17 cellular contexts compared by ENCODE assay signal in the genomic region with DNA sequence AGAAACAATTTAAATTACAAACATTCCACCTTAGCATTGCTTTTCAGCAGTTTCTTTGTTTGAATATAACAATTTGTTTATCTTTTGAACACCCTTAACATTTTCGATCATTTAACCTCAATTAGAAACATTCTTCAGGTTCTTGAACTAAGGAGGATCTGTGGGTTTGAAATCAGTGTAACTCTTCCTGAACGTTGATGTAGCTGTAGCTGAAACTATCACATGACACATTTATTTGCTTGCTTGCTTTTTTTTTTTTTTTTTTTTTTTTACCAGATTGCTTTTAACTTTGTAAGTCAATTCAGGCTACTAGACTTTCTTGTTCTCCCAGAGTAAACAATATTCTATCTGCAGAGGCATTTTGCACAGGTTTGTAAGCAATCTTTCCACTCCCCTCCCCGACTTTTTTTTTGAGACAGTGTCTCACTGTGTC. TPM values are rescaled to one million over a fixed set of nuclear protein-coding genes. Genes with fewer than 3 reads are reported as not detected.
DNase-seq lines count a peak whose midpoint lies in the region; ATAC-seq and TF ChIP-seq lines count a peak whose summit lies in the region.
"Had no signal": no experiment of that assay in that cellular context is flagged by ENCODE, and none has a peak within 500 bp of the region (broad histone marks: within the 10 kb centered on the region; RNA-seq: fewer than 3 reads in every experiment).

No MANE protein-coding gene starts in this region.

- intact Hi-C loops in activated CD4-positive, alpha-beta T cell treated with anti-CD3 and anti-CD28 coated beads, Interleukin-2, amount 10 ng/mL, durations not matched to agents 24 days and 14 days (cut with micrococcal nuclease) = loop anchor here (10.0 kb wide), 1 partner anchor 1109 kb away; no protein-coding TSS in a partner anchor

- peak in 2 of 3 donors; percentile 10 to 28 for DNase-seq in CD4-positive, CD25-positive, alpha-beta regulatory T cell
- DNase-seq in M059J (ENCODE audit: low read depth) (peak; percentile 4), chondrocyte (ENCODE audit: low spot score) (no peak), mesothelial cell of epicardium (ENCODE audit: low spot score in 2 of 2, unreplicated experiment in 2 of 2) (no peak), tibial nerve (ENCODE audit: low spot score in 2 of 2) (no peak), COLO668 (lab: John Stamatoyannopoulos, UW; ENCODE audit: unreplicated experiment) (no peak)
- no peak for DNase-seq in activated CD4-positive, alpha-beta T cell treated with anti-CD3 and anti-CD28 coated beads, Interleukin-2, amount 10 ng/mL, durations not matched to agents 24 days and 14 days
- DNase-seq: activated CD8-positive, alpha-beta memory T cell treated with anti-CD3 and anti-CD28 coated beads for 24 hours; amygdala; head of caudate nucleus; MG63; NCI-H187 treated with DMSO at 0.1 percent for 48 hours; NCI-H510A; right lobe of liver had no signal

- TF ChIP-seq POLR2A in tibial nerve (IDR thresholded peaks at IDR 0.05) = no peak

- no peak overlapping the region for H3K27ac ChIP-seq in CD4-positive, CD25-positive, alpha-beta regulatory T cell (ENCODE audit: insufficient read depth, low read length, poor library complexity, severe bottlenecking)
- no peak overlapping the region for H3K27ac ChIP-seq in tibial nerve
- H3K27ac ChIP-seq: right lobe of liver had no signal

- H3K27me3 Mint-ChIP-seq in CD4-positive, CD25-positive, alpha-beta regulatory T cell = no peaks in the 10 kb centered on the region
- H3K27me3 Mint-ChIP-seq in chondrocyte (ENCODE audit: low read depth) = no peaks in the 10 kb centered on the region
- H3K27me3 Mint-ChIP-seq in mesothelial cell of epicardium (ENCODE audit: low read depth) = no peaks in the 10 kb centered on the region
- H3K27me3 Mint-ChIP-seq in activated CD4-positive, alpha-beta T cell treated with anti-CD3 and anti-CD28 coated beads, Interleukin-2, amount 10 ng/mL, durations not matched to agents 24 days and 14 days = no peaks in the 10 kb centered on the region

- H3K4me1 ChIP-seq in CD4-positive, CD25-positive, alpha-beta regulatory T cell (ENCODE audit: control insufficient read depth, insufficient read depth, low read length, poor library complexity, severe bottlenecking) = peaks cover 10% of the 10 kb centered on the region
- peaks cover 0 to 16% (median 0%) of the 10 kb centered on the region in 4 donors for H3K4me1 ChIP-seq in tibial nerve

- TF ChIP-seq CTCF in chondrocyte (IDR thresholded peaks at IDR 0.05) = no peak
- no peak for TF ChIP-seq CTCF in mesothelial cell of epicardium (IDR thresholded peaks at IDR 0.05; ENCODE audit: unreplicated experiment)
- no peak for TF ChIP-seq CTCF in tibial nerve (IDR thresholded peaks at IDR 0.05)

- H3K27me3 ChIP-seq in CD4-positive, CD25-positive, alpha-beta regulatory T cell (ENCODE audit: control insufficient read depth, insufficient read depth, low read length) = no peaks in the 10 kb centered on the region
- no peaks in the 10 kb centered on the region for H3K27me3 ChIP-seq in tibial nerve
- H3K27me3 ChIP-seq: MG63, right lobe of liver, SJSA1 had no signal

- no peaks in the 10 kb centered on the region for H3K9me3 ChIP-seq in CD4-positive, CD25-positive, alpha-beta regulatory T cell (ENCODE audit: control insufficient read depth in 2 of 2, low read length in 2 of 2)
- no peaks in the 10 kb centered on the region for H3K9me3 ChIP-seq in tibial nerve
- H3K9me3 ChIP-seq: MG63, right lobe of liver, SJSA1 had no signal

- H3K36me3 ChIP-seq in CD4-positive, CD25-positive, alpha-beta regulatory T cell (ENCODE audit: control insufficient read depth, insufficient read depth, low read length) = no peaks in the 10 kb centered on the region
- no peaks in the 10 kb centered on the region for H3K36me3 ChIP-seq in tibial nerve
- H3K36me3 ChIP-seq: MG63, right lobe of liver had no signal

- ATAC-seq in CD4-positive, CD25-positive, alpha-beta regulatory T cell (ENCODE audit: low read depth in 2 of 2) = no peak
- ATAC-seq in HG03342 (IDR thresholded peaks at IDR 0.05; ENCODE audit: unreplicated experiment) = no peak

- H3K36me3 Mint-ChIP-seq in CD4-positive, CD25-positive, alpha-beta regulatory T cell = peaks cover 11% of the 10 kb centered on the region
- peaks cover 3% of the 10 kb centered on the region for H3K36me3 Mint-ChIP-seq in chondrocyte (ENCODE audit: low read depth)
- peaks cover 5% of the 10 kb centered on the region for H3K36me3 Mint-ChIP-seq in mesothelial cell of epicardium
- H3K36me3 Mint-ChIP-seq in activated CD4-positive, alpha-beta T cell treated with anti-CD3 and anti-CD28 coated beads, Interleukin-2, amount 10 ng/mL, durations not matched to agents 24 days and 14 days (ENCODE audit: low read depth) = peaks cover 11% of the 10 kb centered on the region

- TF ChIP-seq EP300 in tibial nerve (IDR thresholded peaks at IDR 0.05) = no peak

- peak overlapping the region; percentile 15 for H3K4me3 ChIP-seq in CD4-positive, CD25-positive, alpha-beta regulatory T cell (ENCODE audit: low read depth, low read length)
- H3K4me3 ChIP-seq in tibial nerve = no peak overlapping the region
- H3K4me3 ChIP-seq: MG63, right lobe of liver, SJSA1 had no signal

- 44 to 49% methylated on average over 3 of the region's 3 CpGs for WGBS in tibial nerve, 2 donors

- peak overlapping the region in 1 of 4 donors; percentile 35 for H3K4me3 Mint-ChIP-seq in CD4-positive, CD25-positive, alpha-beta regulatory T cell
- H3K4me3 Mint-ChIP-seq in chondrocyte (ENCODE audit: unreplicated experiment) = no peak overlapping the region
- no peak overlapping the region for H3K4me3 Mint-ChIP-seq in mesothelial cell of epicardium
- H3K4me3 Mint-ChIP-seq in activated CD4-positive, alpha-beta T cell treated with anti-CD3 and anti-CD28 coated beads, Interleukin-2, amount 10 ng/mL, durations not matched to agents 24 days and 14 days = no peak overlapping the region
- H3K4me3 Mint-ChIP-seq: activated T-helper 1 cell treated with anti-CD3 and anti-CD28 coated beads, Interleukin-12 subunit alpha, Interleukin-12 subunit beta, Interleukin-2, Interleukin-4 antibody, amounts not matched to agents 30 ng/mL and 10 ng/mL and 1 ng/mL, durations not matched to agents 14 hours and 24 hours and 36 hours had no signal

- no peaks in the 10 kb centered on the region for H3K9me3 Mint-ChIP-seq in CD4-positive, CD25-positive, alpha-beta regulatory T cell
- H3K9me3 Mint-ChIP-seq in chondrocyte (ENCODE audit: low read depth) = no peaks in the 10 kb centered on the region
- no peaks in the 10 kb centered on the region for H3K9me3 Mint-ChIP-seq in mesothelial cell of epicardium
- no peaks in the 10 kb centered on the region for H3K9me3 Mint-ChIP-seq in activated CD4-positive, alpha-beta T cell treated with anti-CD3 and anti-CD28 coated beads, Interleukin-2, amount 10 ng/mL, durations not matched to agents 24 days and 14 days
- H3K9me3 Mint-ChIP-seq: activated T-helper 1 cell treated with anti-CD3 and anti-CD28 coated beads, Interleukin-12 subunit alpha, Interleukin-12 subunit beta, Interleukin-2, Interleukin-4 antibody, amounts not matched to agents 30 ng/mL and 10 ng/mL and 1 ng/mL, durations not matched to agents 14 hours and 24 hours and 36 hours had no signal

- H3K27ac Mint-ChIP-seq in CD4-positive, CD25-positive, alpha-beta regulatory T cell = peak overlapping the region; percentile 9 to 68 (median 14)
- H3K27ac Mint-ChIP-seq in chondrocyte (ENCODE audit: unreplicated experiment) (peak overlapping the region; percentile 32), mesothelial cell of epicardium (peak overlapping the region; percentile 82)
- no peak overlapping the region for H3K27ac Mint-ChIP-seq in activated CD4-positive, alpha-beta T cell treated with anti-CD3 and anti-CD28 coated beads, Interleukin-2, amount 10 ng/mL, durations not matched to agents 24 days and 14 days
- H3K27ac Mint-ChIP-seq: activated T-helper 1 cell treated with anti-CD3 and anti-CD28 coated beads, Interleukin-12 subunit alpha, Interleukin-12 subunit beta, Interleukin-2, Interleukin-4 antibody, amounts not matched to agents 30 ng/mL and 10 ng/mL and 1 ng/mL, durations not matched to agents 14 hours and 24 hours and 36 hours had no signal

- H3K4me1 Mint-ChIP-seq in CD4-positive, CD25-positive, alpha-beta regulatory T cell = peaks cover 17 to 35% (median 26%) of the 10 kb centered on the region in 4 donors
- H3K4me1 Mint-ChIP-seq in chondrocyte (ENCODE audit: low read depth) (peaks cover 39% of the 10 kb centered on the region), mesothelial cell of epicardium (peaks cover 10% of the 10 kb centered on the region)
- peaks cover 29% of the 10 kb centered on the region for H3K4me1 Mint-ChIP-seq in activated CD4-positive, alpha-beta T cell treated with anti-CD3 and anti-CD28 coated beads, Interleukin-2, amount 10 ng/mL, durations not matched to agents 24 days and 14 days

RNA-seq across cellular contexts. Expression of gene GPD2, which starts 47.6 kb away (rescaled TPM):
- 11.3 TPM for total RNA-seq in CD4-positive, CD25-positive, alpha-beta regulatory T cell
- polyA plus RNA-seq in CD4-positive, CD25-positive, alpha-beta regulatory T cell = 1 to 10 TPM; 6.0 to 9.8 (median 7.7) TPM
- total RNA-seq in M059J (2014; rRNA removed; shearing (Covaris generic)) = 45.8 and 82.4 TPM in 2 replicates
- 21.1 to 29.1 TPM (median 25.5 TPM) in 3 replicates for total RNA-seq in chondrocyte
- total RNA-seq in mesothelial cell of epicardium = 17.3 to 21.7 TPM (median 19.0 TPM) in 3 replicates
- 10 to 100 TPM; 72.4 to 89.2 (median 79.6) TPM for total RNA-seq in tibial nerve
- 18.0 and 19.7 TPM in 2 replicates for total RNA-seq in activated CD4-positive, alpha-beta T cell treated with anti-CD3 and anti-CD28 coated beads, Interleukin-2, amount 10 ng/mL, durations not matched to agents 24 days and 14 days

Comparison
In these comparisons a context has a peak if more than half of its experiments do, and no peak if none do; other contexts are left out.
1. DNase-seq: peak in CD4-positive, CD25-positive, alpha-beta regulatory T cell (2 of 3) and M059J (single experiment); none in chondrocyte (single experiment), mesothelial cell of epicardium (0 of 2), tibial nerve (0 of 2), activated CD4-positive, alpha-beta T cell treated with anti-CD3 and anti-CD28 coated beads, Interleukin-2, amount 10 ng/mL, durations not matched to agents 24 days and 14 days (single experiment) and COLO668 (single experiment).